9 cellular contexts compared by ENCODE assay signal in the genomic region with DNA sequence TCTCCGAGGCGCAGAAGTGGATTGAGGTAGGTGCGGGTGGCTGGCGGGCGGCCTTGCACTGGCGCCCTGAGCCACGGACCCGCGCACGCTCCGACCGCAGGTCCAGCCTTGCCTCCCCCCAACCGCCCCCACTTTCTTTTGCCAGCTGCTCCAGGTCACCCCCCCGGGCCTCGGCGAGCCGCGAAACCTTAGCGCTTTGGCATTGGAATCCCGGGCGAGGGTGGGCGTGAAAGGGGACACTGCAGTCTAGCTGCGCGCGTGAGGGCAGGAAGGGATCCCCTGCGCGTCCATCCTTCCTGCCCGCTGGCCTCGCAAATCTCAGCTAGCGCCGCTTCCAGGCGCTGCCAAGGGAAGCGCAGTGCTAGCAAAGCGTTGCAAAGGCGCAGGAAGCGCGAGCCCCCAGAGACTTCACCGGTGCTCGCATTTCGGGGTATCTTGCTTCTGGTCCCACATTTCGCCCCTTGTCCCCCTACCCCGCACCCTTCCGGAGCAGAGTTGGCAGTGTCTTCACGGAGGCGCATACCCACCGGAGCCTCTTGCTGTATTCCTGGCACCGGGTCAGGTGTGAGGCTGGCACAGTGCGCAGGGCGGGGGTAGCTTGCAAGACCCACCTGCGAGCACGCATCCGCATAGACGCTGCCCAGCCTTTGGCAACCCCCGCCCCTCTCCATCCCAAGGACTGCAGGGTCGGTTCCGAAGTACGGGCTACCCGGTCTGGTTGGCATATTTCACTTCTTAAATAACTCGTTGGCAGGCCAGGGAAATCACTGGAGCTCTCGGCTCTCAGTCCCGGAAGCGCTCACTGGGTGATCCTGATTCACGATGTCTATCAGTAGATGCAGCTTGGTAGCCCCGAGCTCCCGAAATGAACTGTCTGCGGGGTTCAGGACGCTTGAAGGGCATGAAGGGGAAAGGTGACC.
DNase-seq lines count a peak whose midpoint lies in the region; ATAC-seq and TF ChIP-seq lines count a peak whose summit lies in the region.
"Had no signal": no experiment of that assay in that cellular context is flagged by ENCODE, and none has a peak within 500 bp of the region (broad histone marks: within the 10 kb centered on the region; RNA-seq: fewer than 3 reads in every experiment).

No MANE protein-coding gene starts in this region.

- ATAC-seq in naive B cell (ENCODE audit: low read depth in 2 of 2): no peak
- no peak for ATAC-seq in GM18909 (IDR thresholded peaks at IDR 0.05; ENCODE audit: poor library complexity, unreplicated experiment)

- no peaks in the 10 kb centered on the region for H3K36me3 ChIP-seq in Peyer's patch

- TF ChIP-seq POLR2A in Peyer's patch (IDR thresholded peaks at IDR 0.05): no peak

- no peaks in the 10 kb centered on the region for H3K27me3 ChIP-seq in Peyer's patch

- H3K9me3 Mint-ChIP-seq in naive B cell: peaks cover 0 to 18% (median 3%) of the 10 kb centered on the region in 7 donors

- peak overlapping the region in 3 of 4 donors; percentile 36 to 75 (median 63) for H3K27ac ChIP-seq in Peyer's patch

- DNase-seq in NCI-H1436 (lab: John Stamatoyannopoulos, UW) (peak; percentile 58), NCI-H1436 treated with DMSO at 0.1 percent for 48 hours (lab: John Stamatoyannopoulos, UW) (no peak), Peyer's patch (peak in 2 of 3 donors; percentile 58 to 60), fibroblast of the aortic adventitia (ENCODE audit: low read depth) (peak; percentile 23), naive B cell (no peak), foreskin melanocyte (no peak), GM20000 (ENCODE audit: low spot score) (no peak)
- DNase-seq: DND-41 had no signal

- no peaks in the 10 kb centered on the region for H3K9me3 ChIP-seq in Peyer's patch

- H3K4me1 ChIP-seq in Peyer's patch: peaks cover 0 to 7% (median 0%) of the 10 kb centered on the region in 4 donors

- H3K4me3 Mint-ChIP-seq in naive B cell: peak overlapping the region in 7 of 8 donors; percentile 25 to 82 (median 52)

- H3K36me3 Mint-ChIP-seq in naive B cell: peaks cover 0 to 19% of the 10 kb centered on the region in 2 donors

- H3K27me3 Mint-ChIP-seq in naive B cell: peaks cover 46 to 69% (median 65%) of the 10 kb centered on the region in 3 donors

- H3K4me3 ChIP-seq in Peyer's patch (peak overlapping the region; percentile 37 to 79 (median 58)), fibroblast of the aortic adventitia (ENCODE audit: low read depth, low read length) (peak overlapping the region; percentile 68)

- H3K4me1 Mint-ChIP-seq in naive B cell: peaks cover 0 to 8% (median 0%) of the 10 kb centered on the region in 3 donors

- TF ChIP-seq CTCF in Peyer's patch (IDR thresholded peaks at IDR 0.05) (no peak), fibroblast of the aortic adventitia (IDR thresholded peaks at IDR 0.05; ENCODE audit: insufficient read depth, low read length) (no peak), GM20000 (IDR thresholded peaks at IDR 0.05; ENCODE audit: extremely low read depth, missing control alignments) (no peak)

- H3K27ac Mint-ChIP-seq in naive B cell: no peak overlapping the region

Comparison
In these comparisons a context has a peak if more than half of its experiments do, and no peak if none do; other contexts are left out.
1. DNase-seq: peak in NCI-H1436 (single experiment), Peyer's patch (2 of 3) and fibroblast of the aortic adventitia (single experiment); none in NCI-H1436 treated with DMSO at 0.1 percent for 48 hours (single experiment), naive B cell (single experiment), foreskin melanocyte (single experiment) and GM20000 (single experiment).